ENCODE assay signal across 1 cellular context in genomic region chr22:25728064-25728463, GRCh38.
TF ChIP-seq lines count a peak whose summit lies in the region.

No MANE protein-coding gene starts in this region.

TF ChIP-seq in SK-N-SH treated with all-trans-retinoic acid at 6 μM for 48 hours, 23 proteins besides CTCF, POLR2A, EP300 and RAD21 (continued from another document):
- TF ChIP-seq POU6F1 (CRISPR knock-in tag; IDR thresholded peaks at IDR 0.05; ENCODE audit: borderline replicate concordance, low read depth) (no peak), RARB (CRISPR knock-in tag; IDR thresholded peaks at IDR 0.05) (no peak), ARNTL (CRISPR knock-in tag; IDR thresholded peaks at IDR 0.05; ENCODE audit: borderline replicate concordance, low read depth) (no peak), ISL1 (CRISPR knock-in tag; IDR thresholded peaks at IDR 0.05) (no peak), CSDC2 (CRISPR knock-in tag; IDR thresholded peaks at IDR 0.05) (no peak)
